ENCODE assay signal across 12 cellular contexts in the genomic region with DNA sequence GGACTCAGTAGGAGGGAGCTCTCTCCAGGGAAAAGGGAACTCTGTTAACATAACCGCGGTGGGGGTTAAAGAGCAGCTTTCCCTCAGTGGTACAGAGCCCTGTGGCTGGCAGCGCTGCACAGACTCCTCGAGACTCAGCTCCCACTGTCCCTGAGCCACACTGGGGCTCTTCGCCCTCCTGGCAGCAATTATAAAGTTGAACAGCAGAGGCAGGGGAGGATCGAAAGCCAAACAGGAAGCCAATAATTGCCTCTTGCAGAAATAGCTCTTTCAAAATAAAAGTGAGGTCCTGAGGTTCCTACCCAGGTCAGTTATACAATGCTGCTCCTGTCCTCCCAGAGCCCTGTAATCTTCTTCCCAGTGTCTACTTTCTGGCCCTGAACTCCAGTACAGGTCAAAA.
DNase-seq lines count a peak whose midpoint lies in the region; ATAC-seq and TF ChIP-seq lines count a peak whose summit lies in the region.
"Had no signal": no experiment of that assay in that cellular context is flagged by ENCODE, and none has a peak within 500 bp of the region (broad histone marks: within the 10 kb centered on the region; RNA-seq: fewer than 3 reads in every experiment).

No MANE protein-coding gene starts in this region.

- DNase-seq in activated naive CD8-positive, alpha-beta T cell treated with anti-CD3 and anti-CD28 coated beads, Interleukin-2, amount 10 ng/mL, durations not matched to agents 7 days and 5 days: no peak
- no peak for DNase-seq in activated naive CD8-positive, alpha-beta T cell treated with anti-CD3 and anti-CD28 coated beads for 36 hours
- DNase-seq in MM.1S: peak; percentile 62
- DNase-seq in type B pancreatic cell (ENCODE audit: extremely low spot score, unreplicated experiment): no peak
- no peak for DNase-seq in GOT3 (lab: John Stamatoyannopoulos, UW)
- no peak for DNase-seq in prostate gland (ENCODE audit: low spot score)
- no peak for DNase-seq in activated CD4-positive, alpha-beta T cell treated with anti-CD3 and anti-CD28 coated beads, Interleukin-2, amount 50 U/mL, for 1 hour
- DNase-seq: activated T-cell treated with anti-CD3 and anti-CD28 coated beads, Interleukin-2, amount 50 U/mL, for 4 hours; dermis blood vessel endothelial cell had no signal

- peak; percentile 54 for ATAC-seq in activated naive CD8-positive, alpha-beta T cell treated with anti-CD3 and anti-CD28 coated beads, Interleukin-2, amount 10 ng/mL, durations not matched to agents 7 days and 5 days (ENCODE audit: low read depth)
- peak; percentile 73 for ATAC-seq in GM21786 (IDR thresholded peaks at IDR 0.05; ENCODE audit: unreplicated experiment)
- ATAC-seq: activated T-cell treated with anti-CD3 and anti-CD28 coated beads, Interleukin-2, amount 50 U/mL, for 4 hours had no signal

- no peaks in the 10 kb centered on the region for H3K36me3 ChIP-seq in MM.1S (replicated peaks; ENCODE audit: insufficient read depth, low read length)
- no peaks in the 10 kb centered on the region for H3K36me3 ChIP-seq in prostate gland

- H3K27me3 ChIP-seq in MM.1S (replicated peaks; ENCODE audit: insufficient read depth, low read length) (no peaks in the 10 kb centered on the region), prostate gland (replicated peaks; ENCODE audit: insufficient read depth) (no peaks in the 10 kb centered on the region)

- H3K9me2 ChIP-seq in MM.1S (replicated peaks; ENCODE audit: insufficient read depth, low read length): no peaks in the 10 kb centered on the region

- H3K9me3 Mint-ChIP-seq in activated naive CD8-positive, alpha-beta T cell treated with anti-CD3 and anti-CD28 coated beads, Interleukin-2, amount 10 ng/mL, durations not matched to agents 7 days and 5 days: no peaks in the 10 kb centered on the region
- H3K9me3 Mint-ChIP-seq in activated naive CD8-positive, alpha-beta T cell treated with anti-CD3 and anti-CD28 coated beads for 36 hours: no peaks in the 10 kb centered on the region
- peaks cover 5% of the 10 kb centered on the region for H3K9me3 Mint-ChIP-seq in type B pancreatic cell
- H3K9me3 Mint-ChIP-seq: activated T-cell treated with anti-CD3 and anti-CD28 coated beads, Interleukin-2, amount 50 U/mL, for 4 hours had no signal

- no peak overlapping the region for H3K9ac ChIP-seq in MM.1S (ENCODE audit: low read length)

- H3K4me3 ChIP-seq in MM.1S (ENCODE audit: low read length) (no peak overlapping the region), prostate gland (no peak overlapping the region)
- H3K4me3 ChIP-seq: SK-N-MC had no signal

- no peaks in the 10 kb centered on the region for H3K36me3 Mint-ChIP-seq in activated naive CD8-positive, alpha-beta T cell treated with anti-CD3 and anti-CD28 coated beads, Interleukin-2, amount 10 ng/mL, durations not matched to agents 7 days and 5 days
- H3K36me3 Mint-ChIP-seq in activated naive CD8-positive, alpha-beta T cell treated with anti-CD3 and anti-CD28 coated beads for 36 hours: no peaks in the 10 kb centered on the region
- no peaks in the 10 kb centered on the region for H3K36me3 Mint-ChIP-seq in type B pancreatic cell

- H3K79me2 ChIP-seq in MM.1S (ENCODE audit: low read length): no peaks in the 10 kb centered on the region

- H3K4me1 ChIP-seq in MM.1S (ENCODE audit: low read length): peaks cover 11% of the 10 kb centered on the region; the same call in 1 of the 2 replicates
- no peaks in the 10 kb centered on the region for H3K4me1 ChIP-seq in prostate gland (replicated peaks)

- H3K27ac Mint-ChIP-seq in activated naive CD8-positive, alpha-beta T cell treated with anti-CD3 and anti-CD28 coated beads, Interleukin-2, amount 10 ng/mL, durations not matched to agents 7 days and 5 days: no peak overlapping the region
- H3K27ac Mint-ChIP-seq in activated naive CD8-positive, alpha-beta T cell treated with anti-CD3 and anti-CD28 coated beads for 36 hours: no peak overlapping the region
- H3K27ac Mint-ChIP-seq in type B pancreatic cell: no peak overlapping the region
- H3K27ac Mint-ChIP-seq: progenitor cell of endocrine pancreas had no signal

- intact Hi-C loops in prostate gland (cut with DNase I): no loop called here

- no peak for TF ChIP-seq POLR2A in prostate gland (IDR thresholded peaks at IDR 0.05)

- POLR2A ChIA-PET in activated naive CD8-positive, alpha-beta T cell treated with anti-CD3 and anti-CD28 coated beads, Interleukin-2, amount 10 ng/mL, durations not matched to agents 7 days and 5 days (lab: Charles Lee): no interaction called here

- H3K4me1 Mint-ChIP-seq in activated naive CD8-positive, alpha-beta T cell treated with anti-CD3 and anti-CD28 coated beads, Interleukin-2, amount 10 ng/mL, durations not matched to agents 7 days and 5 days: peaks cover 3% of the 10 kb centered on the region
- H3K4me1 Mint-ChIP-seq in activated naive CD8-positive, alpha-beta T cell treated with anti-CD3 and anti-CD28 coated beads for 36 hours: no peaks in the 10 kb centered on the region
- peaks cover 19% of the 10 kb centered on the region for H3K4me1 Mint-ChIP-seq in type B pancreatic cell (ENCODE audit: unreplicated experiment)

- TF ChIP-seq CTCF in MM.1S (IDR thresholded peaks at IDR 0.05; ENCODE audit: low read length) (peak; percentile 38), type B pancreatic cell (conservative IDR thresholded peaks at IDR 0.05) (peak; percentile 23), prostate gland (IDR thresholded peaks at IDR 0.05) (no peak)

- H3K4me3 Mint-ChIP-seq in activated naive CD8-positive, alpha-beta T cell treated with anti-CD3 and anti-CD28 coated beads, Interleukin-2, amount 10 ng/mL, durations not matched to agents 7 days and 5 days: no peak overlapping the region
- no peak overlapping the region for H3K4me3 Mint-ChIP-seq in activated naive CD8-positive, alpha-beta T cell treated with anti-CD3 and anti-CD28 coated beads for 36 hours
- no peak overlapping the region for H3K4me3 Mint-ChIP-seq in type B pancreatic cell
- H3K4me3 Mint-ChIP-seq: activated T-cell treated with anti-CD3 and anti-CD28 coated beads, Interleukin-2, amount 50 U/mL, for 4 hours had no signal

- H3K27ac ChIP-seq in MM.1S (ENCODE audit: low read length): no peak overlapping the region
- H3K27ac ChIP-seq in prostate gland: no peak overlapping the region
- H3K27ac ChIP-seq: SK-N-MC had no signal

- H4K20me1 ChIP-seq in MM.1S (ENCODE audit: insufficient read depth, low read length): no peaks in the 10 kb centered on the region

- peak overlapping the region; percentile 7; the same call in 1 of the 2 replicates for H2AFZ ChIP-seq in MM.1S (ENCODE audit: low read length)

- peaks cover 2% of the 10 kb centered on the region for H3K27me3 Mint-ChIP-seq in activated naive CD8-positive, alpha-beta T cell treated with anti-CD3 and anti-CD28 coated beads, Interleukin-2, amount 10 ng/mL, durations not matched to agents 7 days and 5 days
- peaks cover 11% of the 10 kb centered on the region for H3K27me3 Mint-ChIP-seq in activated naive CD8-positive, alpha-beta T cell treated with anti-CD3 and anti-CD28 coated beads for 36 hours
- H3K27me3 Mint-ChIP-seq in type B pancreatic cell: no peaks in the 10 kb centered on the region

- H3K9me3 ChIP-seq in MM.1S (replicated peaks; ENCODE audit: insufficient read depth, low read length) (no peaks in the 10 kb centered on the region), prostate gland (no peaks in the 10 kb centered on the region)

- no peaks in the 10 kb centered on the region for H3F3A ChIP-seq in MM.1S (ENCODE audit: insufficient read depth, low read length)

- H3K4me2 ChIP-seq in MM.1S (ENCODE audit: low read depth, low read length): peak overlapping the region; percentile 11; the same call in 1 of the 2 replicates

- WGBS in prostate gland: 36% methylated on average over 6 of the region's 6 CpGs

Comparison
In these comparisons a context has a peak if more than half of its experiments do, and no peak if none do; other contexts are left out.
1. CTCF ChIP-seq: peak in MM.1S (single experiment) and type B pancreatic cell (single experiment); none in prostate gland (0 of 4).